Comparison of ENCODE assay signal across 10 cellular contexts in genomic region chr16:66273644-66274334, GRCh38.
DNase-seq lines count a peak whose midpoint lies in the region; TF ChIP-seq lines count a peak whose summit lies in the region.
"Had no signal": no experiment of that assay in that cellular context is flagged by ENCODE, and none has a peak within 500 bp of the region (broad histone marks: within the 10 kb centered on the region; RNA-seq: fewer than 3 reads in every experiment).

No MANE protein-coding gene starts in this region.

- no peaks in the 10 kb centered on the region for H3K36me3 ChIP-seq in smooth muscle cell (ENCODE audit: low read depth)
- H3K36me3 ChIP-seq: sigmoid colon had no signal

- H3K9me3 ChIP-seq in smooth muscle cell (replicated peaks; ENCODE audit: low read depth) = no peaks in the 10 kb centered on the region
- H3K9me3 ChIP-seq: sigmoid colon had no signal

- peak; percentile 24 for DNase-seq in DMS 273 (lab: John Stamatoyannopoulos, UW; ENCODE audit: unreplicated experiment)
- no peak for DNase-seq in DMS 273 treated with DMSO at 0.1 percent for 48 hours (lab: John Stamatoyannopoulos, UW)
- DNase-seq in RPMI7951 (ENCODE audit: low read depth) = peak; percentile 69
- DNase-seq in fibroblast of mammary gland (ENCODE audit: low read depth) = peak; percentile 90
- no peak for DNase-seq in smooth muscle cell (lab: John Stamatoyannopoulos, UW; ENCODE audit: unreplicated experiment)
- DNase-seq in NCI-H2029 treated with DMSO at 0.1 percent for 48 hours (lab: John Stamatoyannopoulos, UW) = no peak
- no peak for DNase-seq in putamen (ENCODE audit: low spot score)
- DNase-seq in NCI-H526 treated with DMSO at 0.1 percent for 48 hours (lab: John Stamatoyannopoulos, UW) = no peak

- H3K4me3 ChIP-seq in fibroblast of mammary gland (ENCODE audit: control insufficient read depth, low read depth, low read length) (no peak overlapping the region), smooth muscle cell (no peak overlapping the region)
- H3K4me3 ChIP-seq: sigmoid colon had no signal

- no peaks in the 10 kb centered on the region for H4K20me1 ChIP-seq in smooth muscle cell (ENCODE audit: low read depth)

- no peak overlapping the region for H3K4me2 ChIP-seq in smooth muscle cell

- TF ChIP-seq CTCF in fibroblast of mammary gland (conservative IDR thresholded peaks at IDR 0.05; ENCODE audit: control insufficient read depth, insufficient read depth, low read depth, low read length) (peak; percentile 71), smooth muscle cell (IDR thresholded peaks at IDR 0.05; ENCODE audit: borderline replicate concordance, insufficient read depth, poor library complexity, severe bottlenecking) (peak; percentile 38)

- no peaks in the 10 kb centered on the region for H3F3A ChIP-seq in smooth muscle cell (ENCODE audit: low read depth)

- H3K9ac ChIP-seq in smooth muscle cell (ENCODE audit: low read depth) = no peak overlapping the region

- H2AFZ ChIP-seq in smooth muscle cell (ENCODE audit: low read depth) = no peak overlapping the region

- peaks cover 4% of the 10 kb centered on the region for H3K4me1 ChIP-seq in smooth muscle cell (ENCODE audit: low read depth)

- WGBS in smooth muscle cell (ENCODE audit: low lambda C conversion rate) = 75% methylated on average over 8 of the region's 8 CpGs

- H3K27me3 ChIP-seq in smooth muscle cell (ENCODE audit: low read depth) = no peaks in the 10 kb centered on the region
- H3K27me3 ChIP-seq: sigmoid colon had no signal

- no peaks in the 10 kb centered on the region for H3K79me2 ChIP-seq in smooth muscle cell (ENCODE audit: low read depth)

- H3K27ac ChIP-seq in smooth muscle cell (ENCODE audit: low read depth) = no peak overlapping the region
- H3K27ac ChIP-seq: 22Rv1, sigmoid colon had no signal

Comparison
In these comparisons a context has a peak if more than half of its experiments do, and no peak if none do; other contexts are left out.
1. DNase-seq: peak in DMS 273 (single experiment), RPMI7951 (single experiment) and fibroblast of mammary gland (single experiment); none in DMS 273 treated with DMSO at 0.1 percent for 48 hours (single experiment), smooth muscle cell (single experiment), NCI-H2029 treated with DMSO at 0.1 percent for 48 hours (single experiment), putamen (single experiment) and NCI-H526 treated with DMSO at 0.1 percent for 48 hours (single experiment).